Comparison of ENCODE assay signal across 26 cellular contexts in the genomic region with DNA sequence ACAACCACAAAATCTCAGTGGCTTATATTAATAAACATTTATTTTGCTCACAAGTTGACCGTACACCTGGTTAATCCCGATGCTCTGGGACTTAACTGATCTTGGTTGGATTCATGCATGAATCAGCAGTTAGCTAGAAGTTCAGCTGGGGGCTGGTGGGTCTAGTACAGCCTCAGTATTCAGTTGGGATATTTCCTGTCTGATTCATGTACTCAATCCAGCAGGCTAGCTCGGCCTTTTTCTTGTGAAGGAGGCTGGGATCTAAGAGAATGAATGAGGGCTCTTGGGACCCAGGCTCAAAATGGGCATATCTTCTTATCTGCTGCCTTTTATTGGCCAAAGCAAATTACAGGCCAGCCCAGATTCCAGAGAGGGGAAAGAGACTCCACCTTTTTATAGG.
A peak's percentile ranks its signal among the peaks of the same experiment; 100 is the strongest.
DNase-seq lines count a peak whose midpoint lies in the region; ATAC-seq, FAIRE-seq and TF ChIP-seq lines count a peak whose summit lies in the region.
"Had no signal": no experiment of that assay in that cellular context is flagged by ENCODE, and none has a peak within 500 bp of the region (broad histone marks: within the 10 kb centered on the region; RNA-seq: fewer than 3 reads in every experiment).

No MANE protein-coding gene starts in this region.

- H3F3A ChIP-seq in smooth muscle cell (ENCODE audit: low read depth) = peaks cover 26% of the 10 kb centered on the region

- no peaks in the 10 kb centered on the region; the same call in 1 of the 2 replicates for H3K27me3 Mint-ChIP-seq in HFFc6 (ENCODE audit: insufficient read depth)
- H3K27me3 Mint-ChIP-seq: activated CD4-positive, alpha-beta T cell treated with anti-CD3 and anti-CD28 coated beads, Interleukin-2, amount 10 ng/mL, durations not matched to agents 7 days and 5 days; activated naive CD8-positive, alpha-beta T cell treated with anti-CD3 and anti-CD28 coated beads for 36 hours; activated T-helper 17 cell treated with anti-CD3 and anti-CD28 coated beads, Interleukin-2, amount 50 U/mL, for 72 hours had no signal

- no peak for FAIRE-seq in pancreas (lab: Jason Lieb, UNC)
- FAIRE-seq: kidney had no signal

- H3K4me1 Mint-ChIP-seq in HFFc6 (ENCODE audit: low read depth) = peaks cover 67% of the 10 kb centered on the region
- H3K4me1 Mint-ChIP-seq: activated CD4-positive, alpha-beta T cell treated with anti-CD3 and anti-CD28 coated beads, Interleukin-2, amount 10 ng/mL, durations not matched to agents 7 days and 5 days; activated naive CD8-positive, alpha-beta T cell treated with anti-CD3 and anti-CD28 coated beads for 36 hours; activated T-helper 17 cell treated with anti-CD3 and anti-CD28 coated beads, Interleukin-2, amount 50 U/mL, for 72 hours had no signal

- no peak overlapping the region for H3K9ac ChIP-seq in smooth muscle cell (ENCODE audit: low read depth)
- H3K9ac ChIP-seq: KMS-11 had no signal

- H2AFZ ChIP-seq in smooth muscle cell (ENCODE audit: low read depth) = no peak overlapping the region

- TF ChIP-seq CTCF in HFFc6 (IDR thresholded peaks at IDR 0.05) (no peak), foreskin fibroblast (IDR thresholded peaks at IDR 0.05; ENCODE audit: low read depth, low read length) (no peak), smooth muscle cell (IDR thresholded peaks at IDR 0.05; ENCODE audit: borderline replicate concordance, insufficient read depth, poor library complexity, severe bottlenecking) (no peak), pancreas (IDR thresholded peaks at IDR 0.05) (no peak), A673 (conservative IDR thresholded peaks at IDR 0.05; ENCODE audit: low read depth, low read length) (no peak)

- no peaks in the 10 kb centered on the region for H3K36me3 Mint-ChIP-seq in HFFc6 (ENCODE audit: low read depth)
- no peaks in the 10 kb centered on the region for H3K36me3 Mint-ChIP-seq in activated naive CD4-positive, alpha-beta T cell treated with anti-CD3 and anti-CD28 coated beads, Interleukin-2, amount 50 U/mL, for 72 hours
- H3K36me3 Mint-ChIP-seq: activated naive CD8-positive, alpha-beta T cell treated with anti-CD3 and anti-CD28 coated beads for 36 hours; CD8-positive, alpha-beta T cell had no signal

- 23% methylated on average over 3 of the region's 3 CpGs for WGBS in smooth muscle cell (ENCODE audit: low lambda C conversion rate)
- WGBS in pancreas, 2 donors = 59 to 73% methylated on average over 3 of the region's 3 CpGs

- H3K4me2 ChIP-seq in smooth muscle cell = peak overlapping the region; percentile 49
- H3K4me2 ChIP-seq: KMS-11 had no signal

- H4K20me1 ChIP-seq in smooth muscle cell (ENCODE audit: low read depth) = no peaks in the 10 kb centered on the region

- no TSS peak for BruUV-seq in A673 (replicated peaks; lab: Mats Ljungman, UMichigan)

- peak overlapping the region; percentile 62 for H3K27ac ChIP-seq in smooth muscle cell (ENCODE audit: low read depth)
- H3K27ac ChIP-seq in pancreas = no peak overlapping the region
- no peak overlapping the region for H3K27ac ChIP-seq in A673 (ENCODE audit: low read depth, low read length, poor library complexity, severe bottlenecking)
- H3K27ac ChIP-seq: body of pancreas, colonic mucosa, esophagus muscularis mucosa, KMS-11, lower lobe of right lung, psoas muscle, upper lobe of left lung, WERI-Rb-1 had no signal

- peak overlapping the region; percentile 64 for H3K27ac Mint-ChIP-seq in HFFc6
- no peak overlapping the region for H3K27ac Mint-ChIP-seq in activated naive CD4-positive, alpha-beta T cell treated with anti-CD3 and anti-CD28 coated beads, Interleukin-2, amount 50 U/mL, for 72 hours
- H3K27ac Mint-ChIP-seq: activated CD4-positive, alpha-beta T cell treated with anti-CD3 and anti-CD28 coated beads, Interleukin-2, amount 10 ng/mL, durations not matched to agents 7 days and 5 days; activated naive CD8-positive, alpha-beta T cell treated with anti-CD3 and anti-CD28 coated beads for 36 hours; activated T-helper 17 cell treated with anti-CD3 and anti-CD28 coated beads, Interleukin-2, amount 50 U/mL, for 72 hours; CD8-positive, alpha-beta T cell; effector memory CD8-positive, alpha-beta T cell had no signal

- no peak for ATAC-seq in pancreas
- ATAC-seq in activated naive CD4-positive, alpha-beta T cell treated with anti-CD3 and anti-CD28 coated beads, Interleukin-2, amount 50 U/mL, for 72 hours = no peak
- ATAC-seq: activated T-helper 17 cell treated with anti-CD3 and anti-CD28 coated beads, Interleukin-2, amount 50 U/mL, for 72 hours; body of pancreas; CD8-positive, alpha-beta T cell; effector memory CD8-positive, alpha-beta T cell; lower lobe of right lung; psoas muscle had no signal

- H3K4me3 Mint-ChIP-seq in HFFc6 = peak overlapping the region; percentile 20; the same call in 1 of the 2 replicates
- H3K4me3 Mint-ChIP-seq: activated CD4-positive, alpha-beta T cell treated with anti-CD3 and anti-CD28 coated beads, Interleukin-2, amount 10 ng/mL, durations not matched to agents 7 days and 5 days; activated naive CD8-positive, alpha-beta T cell treated with anti-CD3 and anti-CD28 coated beads for 36 hours; activated T-helper 17 cell treated with anti-CD3 and anti-CD28 coated beads, Interleukin-2, amount 50 U/mL, for 72 hours; CD8-positive, alpha-beta T cell; effector memory CD8-positive, alpha-beta T cell had no signal

- H3K27me3 ChIP-seq in smooth muscle cell (ENCODE audit: low read depth) = no peaks in the 10 kb centered on the region
- H3K27me3 ChIP-seq in pancreas = no peaks in the 10 kb centered on the region
- H3K27me3 ChIP-seq in A673 (replicated peaks; ENCODE audit: insufficient read depth, low read depth, low read length, poor library complexity) = no peaks in the 10 kb centered on the region
- H3K27me3 ChIP-seq: body of pancreas, colonic mucosa, esophagus muscularis mucosa, upper lobe of left lung had no signal

- POLR2A ChIA-PET in A673 (lab: Charles Lee; ENCODE audit: low non-redundant PET) = no interaction called here

- CTCF ChIA-PET in A673 (lab: Charles Lee) = no interaction called here

- H3K4me1 ChIP-seq in smooth muscle cell (ENCODE audit: low read depth) (peaks cover 19% of the 10 kb centered on the region), pancreas (no peaks in the 10 kb centered on the region), A673 (ENCODE audit: insufficient read depth, low read length, poor library complexity, severe bottlenecking) (no peaks in the 10 kb centered on the region)
- H3K4me1 ChIP-seq: body of pancreas, colonic mucosa, psoas muscle had no signal

- H3K9me3 ChIP-seq in smooth muscle cell (replicated peaks; ENCODE audit: low read depth) (no peaks in the 10 kb centered on the region), pancreas (no peaks in the 10 kb centered on the region), A673 (ENCODE audit: low read depth, low read length, poor library complexity, severe bottlenecking) (no peaks in the 10 kb centered on the region)
- H3K9me3 ChIP-seq: body of pancreas, colonic mucosa, esophagus muscularis mucosa, lower lobe of right lung, psoas muscle, upper lobe of left lung had no signal

- H3K79me2 ChIP-seq in smooth muscle cell (ENCODE audit: low read depth) = no peaks in the 10 kb centered on the region

- H3K9me3 Mint-ChIP-seq in HFFc6 = no peaks in the 10 kb centered on the region
- H3K9me3 Mint-ChIP-seq in activated naive CD4-positive, alpha-beta T cell treated with anti-CD3 and anti-CD28 coated beads, Interleukin-2, amount 50 U/mL, for 72 hours = no peaks in the 10 kb centered on the region
- H3K9me3 Mint-ChIP-seq: activated CD4-positive, alpha-beta T cell treated with anti-CD3 and anti-CD28 coated beads, Interleukin-2, amount 10 ng/mL, durations not matched to agents 7 days and 5 days; activated naive CD8-positive, alpha-beta T cell treated with anti-CD3 and anti-CD28 coated beads for 36 hours; activated T-helper 17 cell treated with anti-CD3 and anti-CD28 coated beads, Interleukin-2, amount 50 U/mL, for 72 hours; CD8-positive, alpha-beta T cell; effector memory CD8-positive, alpha-beta T cell had no signal

- H3K36me3 ChIP-seq in smooth muscle cell (ENCODE audit: low read depth) (no peaks in the 10 kb centered on the region), pancreas (no peaks in the 10 kb centered on the region), A673 (ENCODE audit: insufficient read depth, low read length, poor library complexity, severe bottlenecking) (no peaks in the 10 kb centered on the region)
- H3K36me3 ChIP-seq: colonic mucosa, esophagus muscularis mucosa, lower lobe of right lung, upper lobe of left lung, WERI-Rb-1 had no signal

- H3K4me3 ChIP-seq in foreskin fibroblast (ENCODE audit: low read depth in 1 of 2, low read length in 2 of 2) (no peak overlapping the region), smooth muscle cell (no peak overlapping the region), pancreas (no peak overlapping the region), A673 (ENCODE audit: low read depth, low read length, poor library complexity, severe bottlenecking) (no peak overlapping the region)
- H3K4me3 ChIP-seq: body of pancreas, colonic mucosa, esophagus muscularis mucosa, lower lobe of right lung, psoas muscle, upper lobe of left lung had no signal

- DNase-seq in HFFc6 (peak; percentile 52), astrocyte of the hippocampus (ENCODE audit: low read depth, low spot score) (peak; percentile 17), foreskin fibroblast (peak; percentile 37 to 39), smooth muscle cell (lab: John Stamatoyannopoulos, UW; ENCODE audit: unreplicated experiment) (no peak), putamen (ENCODE audit: low spot score) (no peak), pancreas (no peak), A673 (ENCODE audit: low spot score) (no peak)
- DNase-seq in activated naive CD4-positive, alpha-beta T cell treated with anti-CD3 and anti-CD28 coated beads, Interleukin-2, amount 50 U/mL, for 72 hours (ENCODE audit: low spot score in 2 of 2) = no peak
- DNase-seq: activated CD4-positive, alpha-beta T cell treated with anti-CD3 and anti-CD28 coated beads, Interleukin-2, amount 10 ng/mL, durations not matched to agents 7 days and 5 days; activated naive CD8-positive, alpha-beta T cell treated with anti-CD3 and anti-CD28 coated beads for 36 hours; body of pancreas; CD8-positive, alpha-beta T cell; colonic mucosa; effector memory CD8-positive, alpha-beta T cell; GF-D8; kidney; lower lobe of right lung; NCI-H1930; NCI-H748 treated with DMSO at 0.1 percent for 48 hours; psoas muscle; RPMI8226; upper lobe of left lung; WERI-Rb-1 had no signal

- intact Hi-C loops in pancreas (cut with DNase I) = no loop called here
- intact Hi-C loops in A673 (cut with micrococcal nuclease; ENCODE audit: unreplicated experiment) = no loop called here

Comparison
In these comparisons a context has a peak if more than half of its experiments do, and no peak if none do; other contexts are left out.
1. DNase-seq: peak in HFFc6 (single experiment), astrocyte of the hippocampus (single experiment) and foreskin fibroblast (2 of 2); none in smooth muscle cell (single experiment), putamen (single experiment), pancreas (0 of 6), A673 (single experiment) and activated naive CD4-positive, alpha-beta T cell treated with anti-CD3 and anti-CD28 coated beads, Interleukin-2, amount 50 U/mL, for 72 hours (0 of 2).